In the genomic region with DNA sequence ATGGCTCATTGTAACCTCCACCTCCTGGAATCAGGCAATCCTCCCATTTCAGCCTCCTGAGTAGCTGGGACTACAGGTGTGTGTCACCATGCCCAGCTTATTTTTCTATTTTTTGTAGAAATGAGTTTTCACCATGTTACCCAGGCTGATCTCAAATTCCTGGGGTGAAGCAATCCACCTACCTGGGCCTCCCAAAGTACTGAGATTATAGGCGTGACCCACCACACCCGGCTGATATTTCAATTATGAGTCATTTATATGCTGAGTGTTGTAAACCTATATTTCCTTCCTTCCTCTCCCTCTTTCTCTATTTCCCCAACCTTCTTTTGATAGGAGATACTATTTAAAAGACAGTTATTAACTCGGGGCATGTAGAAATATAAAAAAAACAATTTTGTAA, we compare ENCODE assay signal across 26 cellular contexts.
"Had no signal": no experiment of that assay in that cellular context is flagged by ENCODE, and none has a peak within 500 bp of the region (broad histone marks: within the 10 kb centered on the region; RNA-seq: fewer than 3 reads in every experiment).

No MANE protein-coding gene starts in this region.

- DNase-seq: activated CD4-positive, alpha-beta T cell treated with anti-CD3 and anti-CD28 coated beads for 36 hours; activated CD4-positive, CD25-positive, alpha-beta regulatory T cell; activated CD8-positive, alpha-beta memory T cell treated with anti-CD3 and anti-CD28 coated beads, Interleukin-2, amount 10 ng/mL, durations not matched to agents 7 days and 5 days; activated CD8-positive, alpha-beta T cell treated with anti-CD3 and anti-CD28 coated beads, Interleukin-2, amount 10 ng/mL, durations not matched to agents 7 days and 5 days; activated naive CD4-positive, alpha-beta T cell treated with Interleukin-2 at 50 U/mL for 16 hours; activated T-cell treated with anti-CD3 and anti-CD28 coated beads, Interleukin-2, amount 50 U/mL, for 48 hours; anterior cingulate cortex; cortex of kidney; effector memory CD8-positive, alpha-beta T cell; foreskin melanocyte; islet precursor cell; left cardiac atrium; naive thymus-derived CD8-positive, alpha-beta T cell; nucleus accumbens; pancreas; psoas muscle; stimulated activated CD4-positive, alpha-beta T cell treated with anti-CD3 and anti-CD28 coated beads, Interleukin-15, amount 100 ng/mL, for 24 hours; stimulated activated CD4-positive, alpha-beta T cell treated with anti-CD3 and anti-CD28 coated beads, Interleukin-2, amount 100 ng/mL, for 24 hours; stimulated activated naive CD4-positive, alpha-beta T cell; tibial artery had no signal

- H3K4me3 ChIP-seq: cardiac muscle cell, esophagus muscularis mucosa, pancreas, psoas muscle, suprapubic skin, tibial artery had no signal

- H3K4me1 ChIP-seq: pancreas, psoas muscle had no signal

- H3K27ac ChIP-seq: cardiac muscle cell, esophagus muscularis mucosa, pancreas, psoas muscle, suprapubic skin, tibial artery had no signal

- ATAC-seq: activated CD4-positive, alpha-beta T cell treated with anti-CD3 and anti-CD28 coated beads for 36 hours; activated CD8-positive, alpha-beta memory T cell treated with anti-CD3 and anti-CD28 coated beads, Interleukin-2, amount 10 ng/mL, durations not matched to agents 7 days and 5 days; activated CD8-positive, alpha-beta T cell treated with anti-CD3 and anti-CD28 coated beads, Interleukin-2, amount 10 ng/mL, durations not matched to agents 7 days and 5 days; effector memory CD8-positive, alpha-beta T cell; left cardiac atrium; naive thymus-derived CD8-positive, alpha-beta T cell; pancreas; psoas muscle had no signal

- H3K4me3 Mint-ChIP-seq: activated CD4-positive, alpha-beta T cell treated with anti-CD3 and anti-CD28 coated beads for 36 hours; activated CD8-positive, alpha-beta memory T cell treated with anti-CD3 and anti-CD28 coated beads, Interleukin-2, amount 10 ng/mL, durations not matched to agents 7 days and 5 days; activated CD8-positive, alpha-beta T cell treated with anti-CD3 and anti-CD28 coated beads, Interleukin-2, amount 10 ng/mL, durations not matched to agents 7 days and 5 days; activated naive CD8-positive, alpha-beta T cell; effector memory CD8-positive, alpha-beta T cell; mesothelial cell of epicardium; naive thymus-derived CD8-positive, alpha-beta T cell; neural crest cell had no signal

- H3K27ac Mint-ChIP-seq: activated CD4-positive, alpha-beta T cell treated with anti-CD3 and anti-CD28 coated beads for 36 hours; activated CD8-positive, alpha-beta memory T cell treated with anti-CD3 and anti-CD28 coated beads, Interleukin-2, amount 10 ng/mL, durations not matched to agents 7 days and 5 days; activated CD8-positive, alpha-beta T cell treated with anti-CD3 and anti-CD28 coated beads, Interleukin-2, amount 10 ng/mL, durations not matched to agents 7 days and 5 days; activated naive CD8-positive, alpha-beta T cell; mesothelial cell of epicardium; naive thymus-derived CD8-positive, alpha-beta T cell had no signal

- H3K36me3 ChIP-seq: cardiac muscle cell, esophagus muscularis mucosa, pancreas, suprapubic skin, tibial artery had no signal

- H3K27me3 ChIP-seq: cardiac muscle cell, esophagus muscularis mucosa, pancreas, suprapubic skin, tibial artery had no signal

- H3K4me1 Mint-ChIP-seq: naive thymus-derived CD8-positive, alpha-beta T cell had no signal

- H3K9me3 ChIP-seq: suprapubic skin had no signal

- H3K27me3 Mint-ChIP-seq: activated CD4-positive, alpha-beta T cell treated with anti-CD3 and anti-CD28 coated beads for 36 hours; activated CD8-positive, alpha-beta memory T cell treated with anti-CD3 and anti-CD28 coated beads, Interleukin-2, amount 10 ng/mL, durations not matched to agents 7 days and 5 days; activated naive CD8-positive, alpha-beta T cell; effector memory CD8-positive, alpha-beta T cell; naive thymus-derived CD8-positive, alpha-beta T cell had no signal
